17 cellular contexts compared by ENCODE assay signal in the genomic region with DNA sequence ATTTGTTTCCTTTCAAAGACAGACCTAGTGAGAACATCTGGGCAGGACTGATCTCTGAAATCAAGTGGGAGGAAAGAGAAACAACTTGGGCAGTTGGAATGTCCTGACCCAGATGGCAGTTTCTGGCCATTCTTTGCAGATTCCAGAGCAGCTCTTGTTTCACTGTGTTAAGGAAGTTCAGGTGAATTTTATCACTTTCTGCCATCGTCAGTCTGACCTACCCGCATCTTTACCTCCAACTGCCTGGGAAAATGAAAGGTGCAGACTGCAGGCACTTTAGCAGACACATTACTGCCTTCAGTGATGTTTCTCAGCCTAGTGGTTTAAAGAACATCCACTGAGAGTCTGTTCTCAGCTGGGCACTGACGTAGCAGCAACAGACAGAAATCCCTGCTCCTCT.
A peak's percentile ranks its signal among the peaks of the same experiment; 100 is the strongest.
DNase-seq lines count a peak whose midpoint lies in the region; ATAC-seq and TF ChIP-seq lines count a peak whose summit lies in the region.
"Had no signal": no experiment of that assay in that cellular context is flagged by ENCODE, and none has a peak within 500 bp of the region (broad histone marks: within the 10 kb centered on the region; RNA-seq: fewer than 3 reads in every experiment).

No MANE protein-coding gene starts in this region.

- no peaks in the 10 kb centered on the region; the same call in none of the 2 replicates for H4K20me1 ChIP-seq in GM23338 (replicated peaks; ENCODE audit: insufficient read depth)

- H3K27ac ChIP-seq in GM23338 (ENCODE audit: low read depth) (0 out of 2 replicates have a peak overlapping the region, but pooled peaks have one; percentile 23), trophoblast cell (ENCODE audit: low read depth, low read length) (no peak overlapping the region), right atrium auricular region (no peak overlapping the region)
- H3K27ac ChIP-seq: 22Rv1 had no signal

- H4K12ac ChIP-seq in trophoblast cell (ENCODE audit: low read depth, low read length) = no peak overlapping the region

- H3F3A ChIP-seq in GM23338 (replicated peaks; ENCODE audit: low read depth) = no peaks in the 10 kb centered on the region

- no peak overlapping the region for H2BK120ac ChIP-seq in trophoblast cell (ENCODE audit: insufficient read depth, low read length, poor library complexity)

- H4K8ac ChIP-seq in trophoblast cell (ENCODE audit: low read depth, low read length) = no peak overlapping the region

- no peaks in the 10 kb centered on the region; the same call in 1 of the 2 replicates for H3K9me2 ChIP-seq in GM23338 (ENCODE audit: insufficient read depth)

- no peak overlapping the region for H3K14ac ChIP-seq in trophoblast cell (ENCODE audit: low read length)

- H2AFZ ChIP-seq in GM23338 = no peak overlapping the region
- H2AFZ ChIP-seq in trophoblast cell (ENCODE audit: insufficient read depth, low read length, poor library complexity) = no peak overlapping the region

- H3K27ac Mint-ChIP-seq in GM23338 (no peak overlapping the region), nephron (peak overlapping the region; percentile 24 to 76 (median 46))
- H3K27ac Mint-ChIP-seq: CD14-positive monocyte; CD8-positive, alpha-beta T cell; HFFc6 had no signal

- H3K9me3 Mint-ChIP-seq in GM23338 (no peaks in the 10 kb centered on the region), nephron (peaks cover 20% of the 10 kb centered on the region)
- peaks cover 5% of the 10 kb centered on the region for H3K9me3 Mint-ChIP-seq in activated T-cell treated with anti-CD3 and anti-CD28 coated beads, Interleukin-2, amount 50 U/mL, for 4 hours
- H3K9me3 Mint-ChIP-seq: HFFc6 had no signal

- no peak overlapping the region for H4K91ac ChIP-seq in trophoblast cell (ENCODE audit: low read depth, low read length)

- H3K79me1 ChIP-seq in trophoblast cell (ENCODE audit: low read length) = no peaks in the 10 kb centered on the region

- H3K36me3 Mint-ChIP-seq in GM23338 (ENCODE audit: low read depth) (peaks cover 4% of the 10 kb centered on the region; the same call in 1 of the 3 replicates), nephron (ENCODE audit: low read depth) (peaks cover 24% of the 10 kb centered on the region)
- H3K36me3 Mint-ChIP-seq in activated T-cell treated with anti-CD3 and anti-CD28 coated beads, Interleukin-2, amount 50 U/mL, for 4 hours (ENCODE audit: insufficient read depth) = no peaks in the 10 kb centered on the region
- H3K36me3 Mint-ChIP-seq: CD14-positive monocyte; CD8-positive, alpha-beta T cell had no signal

- H3K27me3 ChIP-seq in GM23338 (ENCODE audit: insufficient read depth) = no peaks in the 10 kb centered on the region
- H3K27me3 ChIP-seq in trophoblast cell (ENCODE audit: insufficient read depth, low read length) = no peaks in the 10 kb centered on the region
- H3K27me3 ChIP-seq in right atrium auricular region = no peaks in the 10 kb centered on the region

- no peak overlapping the region for H2BK12ac ChIP-seq in trophoblast cell (ENCODE audit: low read length)

- ATAC-seq in GM23338 (no peak; the same call in 2 of the 3 replicates), GM18870 (IDR thresholded peaks at IDR 0.05; ENCODE audit: unreplicated experiment) (no peak)
- ATAC-seq in activated T-cell treated with anti-CD3 and anti-CD28 coated beads, Interleukin-2, amount 50 U/mL, for 4 hours = no peak
- ATAC-seq: CD8-positive, alpha-beta T cell had no signal

- H3K4me3 ChIP-seq in GM23338 (no peak overlapping the region), choroid plexus epithelial cell (ENCODE audit: low read depth, low read length) (no peak overlapping the region), trophoblast cell (ENCODE audit: low read depth, low read length) (no peak overlapping the region), right atrium auricular region (no peak overlapping the region)

- no peak overlapping the region for H2BK5ac ChIP-seq in trophoblast cell (ENCODE audit: low read depth, low read length, poor library complexity)

- TF ChIP-seq CTCF in GM23338 (conservative IDR thresholded peaks at IDR 0.05; ENCODE audit: low read depth in 2 of 2) (no peak), choroid plexus epithelial cell (conservative IDR thresholded peaks at IDR 0.05; ENCODE audit: low read depth, low read length) (no peak), nephron (IDR thresholded peaks at IDR 0.05; ENCODE audit: unreplicated experiment in 3 of 3) (no peak), right atrium auricular region (IDR thresholded peaks at IDR 0.05) (no peak)

- no peak overlapping the region for H3K4me2 ChIP-seq in GM23338
- no peak overlapping the region for H3K4me2 ChIP-seq in trophoblast cell (ENCODE audit: low read length)

- H3K9ac ChIP-seq in trophoblast cell (ENCODE audit: low read length) = no peak overlapping the region

- H3K4me3 Mint-ChIP-seq in GM23338 (no peak overlapping the region), nephron (no peak overlapping the region)
- no peak overlapping the region for H3K4me3 Mint-ChIP-seq in activated T-cell treated with anti-CD3 and anti-CD28 coated beads, Interleukin-2, amount 50 U/mL, for 4 hours
- H3K4me3 Mint-ChIP-seq: CD14-positive monocyte; CD8-positive, alpha-beta T cell; HFFc6 had no signal

- H3K79me2 ChIP-seq in GM23338 (replicated peaks; ENCODE audit: insufficient read depth) (no peaks in the 10 kb centered on the region), trophoblast cell (ENCODE audit: control insufficient read depth, insufficient read depth, low read length, poor library complexity) (no peaks in the 10 kb centered on the region)

- H3K27me3 Mint-ChIP-seq in GM23338 (ENCODE audit: insufficient read depth, low read depth, poor library complexity) (no peaks in the 10 kb centered on the region), nephron (ENCODE audit: low read depth) (peaks cover 4% of the 10 kb centered on the region)
- peaks cover 11% of the 10 kb centered on the region for H3K27me3 Mint-ChIP-seq in activated T-cell treated with anti-CD3 and anti-CD28 coated beads, Interleukin-2, amount 50 U/mL, for 4 hours (ENCODE audit: low read depth)

- no peak for DNase-seq in GM23338 (ENCODE audit: low spot score)
- DNase-seq in choroid plexus epithelial cell (ENCODE audit: low read depth) = peak; percentile 9
- peak; percentile 88 to 94 for DNase-seq in trophoblast cell
- no peak for DNase-seq in activated T-cell treated with anti-CD3 and anti-CD28 coated beads, Interleukin-2, amount 50 U/mL, for 4 hours
- no peak for DNase-seq in UCSD-AML1 (lab: John Stamatoyannopoulos, UW; ENCODE audit: unreplicated experiment)
- DNase-seq in right atrium auricular region (ENCODE audit: low spot score) = no peak
- DNase-seq: CD8-positive, alpha-beta T cell; COR-L47; DMS153; DMS79 treated with DMSO at 0.1 percent for 48 hours; EL; HCEC 1CT; HFFc6 had no signal

- H3K23ac ChIP-seq in trophoblast cell (ENCODE audit: low read length) = peak overlapping the region; percentile 58

- no CpG with 5 or more reads among the region's 3 CpGs for WGBS in trophoblast cell (ENCODE audit: extremely low coverage, insufficient coverage, insufficient read length)

- no peaks in the 10 kb centered on the region for H3K4me1 ChIP-seq in GM23338 (ENCODE audit: insufficient read depth)
- no peaks in the 10 kb centered on the region for H3K4me1 ChIP-seq in trophoblast cell (ENCODE audit: control insufficient read depth in 1 of 2, insufficient read depth in 2 of 2, low read length in 2 of 2)
- H3K4me1 ChIP-seq in right atrium auricular region = no peaks in the 10 kb centered on the region

- H3K18ac ChIP-seq in trophoblast cell (ENCODE audit: low read length) = no peak overlapping the region

- no peaks in the 10 kb centered on the region for H3K36me3 ChIP-seq in GM23338 (ENCODE audit: insufficient read depth)
- H3K36me3 ChIP-seq in trophoblast cell (ENCODE audit: control insufficient read depth in 1 of 2, insufficient read depth in 2 of 2, low read length in 2 of 2) = peaks cover 0 to 2% of the 10 kb centered on the region in 2 experiments
- no peaks in the 10 kb centered on the region for H3K36me3 ChIP-seq in right atrium auricular region

- peaks cover 3% of the 10 kb centered on the region; the same call in 1 of the 3 replicates for H3K4me1 Mint-ChIP-seq in GM23338
- peaks cover 6% of the 10 kb centered on the region for H3K4me1 Mint-ChIP-seq in nephron
- H3K4me1 Mint-ChIP-seq in activated T-cell treated with anti-CD3 and anti-CD28 coated beads, Interleukin-2, amount 50 U/mL, for 4 hours (ENCODE audit: low read depth) = no peaks in the 10 kb centered on the region
- H3K4me1 Mint-ChIP-seq: CD14-positive monocyte had no signal

- no peak overlapping the region for H2AK5ac ChIP-seq in trophoblast cell (ENCODE audit: low read length)

- no peak overlapping the region for H3K4ac ChIP-seq in trophoblast cell (ENCODE audit: low read depth, low read length)

- no peaks in the 10 kb centered on the region for H3K9me3 ChIP-seq in trophoblast cell (ENCODE audit: insufficient read depth, low read depth, low read length)
- peaks cover 0 to 6% of the 10 kb centered on the region in 2 donors for H3K9me3 ChIP-seq in right atrium auricular region

TF ChIP-seq in GM23338, 12 proteins besides CTCF, POLR2A, EP300 and RAD21 (continues in another document):
- TF ChIP-seq STAT1 (IDR thresholded peaks at IDR 0.05; ENCODE audit: unreplicated experiment) (no peak), ZNF331 (CRISPR knock-in tag; IDR thresholded peaks at IDR 0.05; ENCODE audit: low read depth) (no peak), EZH2 (IDR thresholded peaks at IDR 0.05; ENCODE audit: low read depth, unreplicated experiment) (no peak)
- TF ChIP-seq, protein P1, sequence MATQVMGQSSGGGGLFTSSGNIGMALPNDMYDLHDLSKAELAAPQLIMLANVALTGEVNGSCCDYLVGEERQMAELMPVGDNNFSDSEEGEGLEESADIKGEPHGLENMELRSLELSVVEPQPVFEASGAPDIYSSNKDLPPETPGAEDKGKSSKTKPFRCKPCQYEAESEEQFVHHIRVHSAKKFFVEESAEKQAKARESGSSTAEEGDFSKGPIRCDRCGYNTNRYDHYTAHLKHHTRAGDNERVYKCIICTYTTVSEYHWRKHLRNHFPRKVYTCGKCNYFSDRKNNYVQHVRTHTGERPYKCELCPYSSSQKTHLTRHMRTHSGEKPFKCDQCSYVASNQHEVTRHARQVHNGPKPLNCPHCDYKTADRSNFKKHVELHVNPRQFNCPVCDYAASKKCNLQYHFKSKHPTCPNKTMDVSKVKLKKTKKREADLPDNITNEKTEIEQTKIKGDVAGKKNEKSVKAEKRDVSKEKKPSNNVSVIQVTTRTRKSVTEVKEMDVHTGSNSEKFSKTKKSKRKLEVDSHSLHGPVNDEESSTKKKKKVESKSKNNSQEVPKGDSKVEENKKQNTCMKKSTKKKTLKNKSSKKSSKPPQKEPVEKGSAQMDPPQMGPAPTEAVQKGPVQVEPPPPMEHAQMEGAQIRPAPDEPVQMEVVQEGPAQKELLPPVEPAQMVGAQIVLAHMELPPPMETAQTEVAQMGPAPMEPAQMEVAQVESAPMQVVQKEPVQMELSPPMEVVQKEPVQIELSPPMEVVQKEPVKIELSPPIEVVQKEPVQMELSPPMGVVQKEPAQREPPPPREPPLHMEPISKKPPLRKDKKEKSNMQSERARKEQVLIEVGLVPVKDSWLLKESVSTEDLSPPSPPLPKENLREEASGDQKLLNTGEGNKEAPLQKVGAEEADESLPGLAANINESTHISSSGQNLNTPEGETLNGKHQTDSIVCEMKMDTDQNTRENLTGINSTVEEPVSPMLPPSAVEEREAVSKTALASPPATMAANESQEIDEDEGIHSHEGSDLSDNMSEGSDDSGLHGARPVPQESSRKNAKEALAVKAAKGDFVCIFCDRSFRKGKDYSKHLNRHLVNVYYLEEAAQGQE (IDR thresholded peaks at IDR 0.05; ENCODE audit: unreplicated experiment) = no peak

Comparison
In these comparisons a context has a peak if more than half of its experiments do, and no peak if none do; other contexts are left out.
1. DNase-seq: peak in choroid plexus epithelial cell (single experiment) and trophoblast cell (2 of 2); none in GM23338 (single experiment), activated T-cell treated with anti-CD3 and anti-CD28 coated beads, Interleukin-2, amount 50 U/mL, for 4 hours (single experiment), UCSD-AML1 (single experiment) and right atrium auricular region (single experiment).